ENCODE assay signal across 8 cellular contexts in genomic region chr12:124422570-124423523, GRCh38.
DNase-seq lines count a peak whose midpoint lies in the region; ATAC-seq and TF ChIP-seq lines count a peak whose summit lies in the region.

No MANE protein-coding gene starts in this region.

- peak; percentile 93 for DNase-seq in G401 (ENCODE audit: low spot score)
- peak; percentile 67 for DNase-seq in NCI-H748 treated with DMSO at 0.1 percent for 48 hours (lab: John Stamatoyannopoulos, UW)
- DNase-seq in epithelial cell of esophagus (ENCODE audit: low read depth), result peak; percentile 85
- DNase-seq in midbrain (lab: John Stamatoyannopoulos, UW), result peak; percentile 85
- no peak for DNase-seq in GM19240 (ENCODE audit: insufficient read length, low spot score)
- no peak for DNase-seq in activated T-cell treated with anti-CD3 and anti-CD28 coated beads, Interleukin-2, amount 50 U/mL, for 72 hours
- DNase-seq in stimulated activated CD4-positive, alpha-beta T cell treated with anti-CD3 and anti-CD28 coated beads, Interleukin-4, amount 100 ng/mL, for 4 hours, result no peak
- no peak for DNase-seq in type B pancreatic cell (ENCODE audit: extremely low spot score, unreplicated experiment)

- H3K4me3 Mint-ChIP-seq in activated T-cell treated with anti-CD3 and anti-CD28 coated beads, Interleukin-2, amount 50 U/mL, for 72 hours, result no peak overlapping the region
- no peak overlapping the region for H3K4me3 Mint-ChIP-seq in type B pancreatic cell

- no peaks in the 10 kb centered on the region for H3K9me3 Mint-ChIP-seq in activated T-cell treated with anti-CD3 and anti-CD28 coated beads, Interleukin-2, amount 50 U/mL, for 72 hours
- H3K9me3 Mint-ChIP-seq in type B pancreatic cell, result no peaks in the 10 kb centered on the region

- no peaks in the 10 kb centered on the region for H3K4me1 Mint-ChIP-seq in activated T-cell treated with anti-CD3 and anti-CD28 coated beads, Interleukin-2, amount 50 U/mL, for 72 hours (ENCODE audit: low read depth)
- H3K4me1 Mint-ChIP-seq in type B pancreatic cell (ENCODE audit: unreplicated experiment), result peaks cover 7% of the 10 kb centered on the region

- no peak for ATAC-seq in activated T-cell treated with anti-CD3 and anti-CD28 coated beads, Interleukin-2, amount 50 U/mL, for 72 hours (replicated peaks in 1 of 2)

- no peak overlapping the region for H3K4me3 ChIP-seq in epithelial cell of esophagus (ENCODE audit: low read length)

- peaks cover 0 to 3% of the 10 kb centered on the region in 2 donors for H3K36me3 Mint-ChIP-seq in activated T-cell treated with anti-CD3 and anti-CD28 coated beads, Interleukin-2, amount 50 U/mL, for 72 hours (ENCODE audit: insufficient read depth in 2 of 2)
- peaks cover 30% of the 10 kb centered on the region for H3K36me3 Mint-ChIP-seq in type B pancreatic cell

- H3K27ac Mint-ChIP-seq in activated T-cell treated with anti-CD3 and anti-CD28 coated beads, Interleukin-2, amount 50 U/mL, for 72 hours, result no peak overlapping the region
- no peak overlapping the region for H3K27ac Mint-ChIP-seq in type B pancreatic cell

- in situ Hi-C loops in G401 (cut with HindIII; ENCODE audit: low sequenced_read_pairs), result no loop called here

- no peaks in the 10 kb centered on the region for H3K27me3 Mint-ChIP-seq in activated T-cell treated with anti-CD3 and anti-CD28 coated beads, Interleukin-2, amount 50 U/mL, for 72 hours (ENCODE audit: low read depth)
- no peaks in the 10 kb centered on the region for H3K27me3 Mint-ChIP-seq in type B pancreatic cell

- TF ChIP-seq CTCF in epithelial cell of esophagus (IDR thresholded peaks at IDR 0.05; ENCODE audit: insufficient read depth, low read depth, low read length, missing control alignments) (no peak), type B pancreatic cell (conservative IDR thresholded peaks at IDR 0.05) (no peak)

Comparison
In these comparisons a context has a peak if more than half of its experiments do, and no peak if none do; other contexts are left out.
1. DNase-seq: peak in G401 (single experiment), NCI-H748 treated with DMSO at 0.1 percent for 48 hours (single experiment), epithelial cell of esophagus (single experiment) and midbrain (single experiment); none in GM19240 (single experiment), activated T-cell treated with anti-CD3 and anti-CD28 coated beads, Interleukin-2, amount 50 U/mL, for 72 hours (0 of 2), stimulated activated CD4-positive, alpha-beta T cell treated with anti-CD3 and anti-CD28 coated beads, Interleukin-4, amount 100 ng/mL, for 4 hours (0 of 2) and type B pancreatic cell (single experiment).